7 cellular contexts compared by ENCODE assay signal in the genomic region with DNA sequence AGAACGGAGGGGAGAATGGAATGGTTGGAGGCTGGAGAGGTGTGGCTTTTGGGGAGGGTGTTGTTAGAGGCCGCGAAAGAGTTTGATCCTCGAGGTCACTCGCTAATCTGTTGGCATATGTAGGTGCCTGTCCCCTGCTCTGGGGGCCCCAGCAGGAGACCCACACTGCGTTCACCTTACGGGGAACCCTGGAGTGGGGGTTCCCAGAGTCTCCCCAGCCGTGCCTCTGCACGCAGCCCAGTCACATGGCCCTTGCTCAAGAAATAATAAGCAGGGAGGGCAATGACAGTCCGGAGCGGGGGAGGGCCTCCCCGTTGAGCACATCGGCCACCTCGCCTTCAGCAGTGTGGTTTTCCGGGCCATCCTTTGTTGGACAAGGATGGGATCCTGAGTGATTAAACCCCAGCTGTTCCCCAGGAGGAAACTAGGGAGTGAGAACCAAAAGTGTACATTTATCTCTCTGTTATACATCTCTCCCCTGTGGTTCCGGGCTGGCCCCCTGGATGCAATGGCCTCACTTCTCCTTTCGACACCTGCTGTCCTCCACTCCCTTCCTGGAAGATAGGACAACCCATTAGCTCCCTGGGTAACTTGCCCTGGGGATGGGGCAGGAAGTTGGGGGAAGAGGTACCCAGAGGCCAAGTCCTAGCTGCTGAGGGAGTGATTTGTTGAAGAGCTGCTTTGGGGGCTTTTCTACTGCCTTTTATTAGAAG. TPM values are rescaled to one million over a fixed set of nuclear protein-coding genes. Genes with fewer than 3 reads are reported as not detected.
A peak's percentile ranks its signal among the peaks of the same experiment; 100 is the strongest.
DNase-seq lines count a peak whose midpoint lies in the region; ATAC-seq, FAIRE-seq and TF ChIP-seq lines count a peak whose summit lies in the region.

No MANE protein-coding gene starts in this region.

- no peak for ATAC-seq in RWPE2 (ENCODE audit: low read depth)

- H3K4me1 ChIP-seq in RWPE2 (ENCODE audit: insufficient read depth, poor library complexity, severe bottlenecking) (peaks cover 65% of the 10 kb centered on the region), muscle layer of colon (ENCODE audit: insufficient read depth, low read length) (peaks cover 57% of the 10 kb centered on the region)

- H3K9me3 ChIP-seq in RWPE2 (ENCODE audit: severe bottlenecking) (no peaks in the 10 kb centered on the region), muscle layer of colon (ENCODE audit: low read length) (no peaks in the 10 kb centered on the region)

- no peak for TF ChIP-seq CTCF in RWPE2 (IDR thresholded peaks at IDR 0.05; ENCODE audit: poor library complexity, severe bottlenecking)

- H3K36me3 ChIP-seq in H7 (replicated peaks; ENCODE audit: control insufficient read depth, insufficient read depth, low read length), result peaks cover 4% of the 10 kb centered on the region
- H3K36me3 ChIP-seq in RWPE2 (ENCODE audit: low read depth), result peaks cover 32% of the 10 kb centered on the region
- H3K36me3 ChIP-seq in muscle layer of colon (ENCODE audit: insufficient read depth, low read length), result no peaks in the 10 kb centered on the region

- peaks cover 2% of the 10 kb centered on the region; the same call in 1 of the 2 replicates for H3K27me3 ChIP-seq in H7 (ENCODE audit: control insufficient read depth, insufficient read depth, low read length)
- H3K27me3 ChIP-seq in RWPE2 (ENCODE audit: insufficient read depth, poor library complexity, severe bottlenecking), result no peaks in the 10 kb centered on the region
- no peaks in the 10 kb centered on the region for H3K27me3 ChIP-seq in muscle layer of colon (ENCODE audit: control insufficient read depth in 1 of 2, insufficient read depth in 2 of 2, low read length in 2 of 2)

- peak overlapping the region; percentile 80 for H3K9ac ChIP-seq in muscle layer of colon (ENCODE audit: low read length)

- H3K4me3 ChIP-seq in H7 (ENCODE audit: insufficient read depth, low read depth, low read length), result peak overlapping the region; percentile 87
- H3K4me3 ChIP-seq in RWPE2 (ENCODE audit: severe bottlenecking), result peak overlapping the region; percentile 71
- peak overlapping the region; percentile 70 to 81 for H3K4me3 ChIP-seq in muscle layer of colon (ENCODE audit: low read depth in 1 of 2, low read length in 2 of 2)

- DNase-seq in H7, result peak; percentile 56
- DNase-seq in RWPE2 (ENCODE audit: low spot score), result peak; percentile 58
- DNase-seq in epithelial cell of prostate (ENCODE audit: low read depth, low spot score), result no peak
- DNase-seq in H4 (ENCODE audit: low spot score), result no peak
- no peak for DNase-seq in GM19239 (ENCODE audit: insufficient read length, low spot score)
- no peak for DNase-seq in GDM1 (lab: John Stamatoyannopoulos, UW)

- no peak for FAIRE-seq in GM19239 (lab: Jason Lieb, UNC)

- H3K27ac ChIP-seq in RWPE2 (ENCODE audit: poor library complexity, severe bottlenecking), result peak overlapping the region; percentile 90
- peak overlapping the region; percentile 93 for H3K27ac ChIP-seq in epithelial cell of prostate
- H3K27ac ChIP-seq in muscle layer of colon (ENCODE audit: low read depth, low read length), result peak overlapping the region; percentile 90

RNA-seq across cellular contexts. Expression of a gene that starts 1.3 kb away (rescaled TPM):
- total RNA-seq in H7 (2014; rRNA removed; shearing (Covaris generic)), result 36.7 and 47.0 TPM in 2 replicates
- 4.6 and 8.9 TPM in 2 replicates for total RNA-seq in H4 (2014; rRNA removed; shearing (Covaris generic))

Comparison
In these comparisons a context has a peak if more than half of its experiments do, and no peak if none do; other contexts are left out.
1. DNase-seq: peak in H7 (single experiment) and RWPE2 (single experiment); none in epithelial cell of prostate (single experiment), H4 (single experiment), GM19239 (single experiment) and GDM1 (single experiment).
2. Peak in every context shown above with its lines, with median percentiles within 50 percentile points of each other: H3K4me3 ChIP-seq and H3K27ac ChIP-seq.